Comparison of ENCODE assay signal across 1 cellular context in genomic region chr17:57995076-57995956, GRCh38.
A peak's percentile ranks its signal among the peaks of the same experiment; 100 is the strongest.
TF ChIP-seq lines count a peak whose summit lies in the region.

No MANE protein-coding gene starts in this region.

TF ChIP-seq in HepG2, 621 proteins besides CTCF, POLR2A, EP300 and RAD21 (continued from another document and continues in another):
- TF ChIP-seq ZBTB26 (CRISPR knock-in tag; IDR thresholded peaks at IDR 0.05; ENCODE audit: borderline replicate concordance), result peak; percentile 93
- TF ChIP-seq TFDP1 (CRISPR knock-in tag; IDR thresholded peaks at IDR 0.05; ENCODE audit: borderline replicate concordance), result no peak
- TF ChIP-seq ETV5 (CRISPR knock-in tag; IDR thresholded peaks at IDR 0.05; ENCODE audit: borderline replicate concordance), result peak; percentile 26; the same call in 1 of the 2 replicates
- TF ChIP-seq ZNF691 (CRISPR knock-in tag; IDR thresholded peaks at IDR 0.05; ENCODE audit: borderline replicate concordance, low read depth), result 0 out of 2 replicates have a peak, but pooled peaks have one; percentile 48
- TF ChIP-seq ARID5B (CRISPR knock-in tag; IDR thresholded peaks at IDR 0.05), result peak; percentile 22; the same call in 1 of the 2 replicates
- TF ChIP-seq ARHGAP35 (CRISPR knock-in tag; IDR thresholded peaks at IDR 0.05; ENCODE audit: borderline replicate concordance), result no peak
- TF ChIP-seq KLF13 (CRISPR knock-in tag; IDR thresholded peaks at IDR 0.05), result no peak
- TF ChIP-seq JUN (CRISPR knock-in tag; IDR thresholded peaks at IDR 0.05), result no peak
- peak; percentile 26; the same call in 1 of the 2 replicates for TF ChIP-seq TAF1 (CRISPR knock-in tag; IDR thresholded peaks at IDR 0.05)
- peak; percentile 28; the same call in 1 of the 2 replicates for TF ChIP-seq YEATS2 (CRISPR knock-in tag; IDR thresholded peaks at IDR 0.05; ENCODE audit: borderline replicate concordance)
- peak; percentile 59; the same call in 1 of the 2 replicates for TF ChIP-seq MYPOP (CRISPR knock-in tag; IDR thresholded peaks at IDR 0.05)
- no peak for TF ChIP-seq ZNF768 (CRISPR knock-in tag; IDR thresholded peaks at IDR 0.05)
- TF ChIP-seq ZNF740 (CRISPR knock-in tag; IDR thresholded peaks at IDR 0.05), result no peak
- 0 out of 2 replicates have a peak, but pooled peaks have one; percentile 37 for TF ChIP-seq AHDC1 (CRISPR knock-in tag; IDR thresholded peaks at IDR 0.05; ENCODE audit: borderline replicate concordance)
- TF ChIP-seq CSRNP1 (CRISPR knock-in tag; IDR thresholded peaks at IDR 0.05), result 0 out of 2 replicates have a peak, but pooled peaks have one; percentile 34
- no peak for TF ChIP-seq ZNF597 (CRISPR knock-in tag; IDR thresholded peaks at IDR 0.05)
- no peak for TF ChIP-seq TCF7L2 (IDR thresholded peaks at IDR 0.05; ENCODE audit: low read depth, low read length)
- no peak for TF ChIP-seq HOXA7 (CRISPR knock-in tag; IDR thresholded peaks at IDR 0.05)
- no peak for TF ChIP-seq TARDBP (CRISPR knock-in tag; IDR thresholded peaks at IDR 0.05)
- TF ChIP-seq CREB1 (IDR thresholded peaks at IDR 0.05), result no peak
- TF ChIP-seq CREB1 (CRISPR knock-in tag; IDR thresholded peaks at IDR 0.05), result no peak
- TF ChIP-seq MBNL3 (CRISPR knock-in tag; conservative IDR thresholded peaks at IDR 0.05), result no peak
- TF ChIP-seq KDM2A (CRISPR knock-in tag; IDR thresholded peaks at IDR 0.05; ENCODE audit: borderline replicate concordance, low read depth), result peak; percentile 79
- no peak for TF ChIP-seq ZFP36 (IDR thresholded peaks at IDR 0.05; ENCODE audit: borderline replicate concordance, low read depth, low read length, partially characterized antibody)
- no peak for TF ChIP-seq ATF1 (CRISPR knock-in tag; IDR thresholded peaks at IDR 0.05)
- peak; percentile 42; the same call in 1 of the 2 replicates for TF ChIP-seq TFAP4 (IDR thresholded peaks at IDR 0.05; ENCODE audit: borderline replicate concordance, low read depth)
- TF ChIP-seq ASH2L (IDR thresholded peaks at IDR 0.05; ENCODE audit: insufficient read length, low read depth, low read length), result no peak
- no peak for TF ChIP-seq ZNF776 (CRISPR knock-in tag; IDR thresholded peaks at IDR 0.05)
- TF ChIP-seq ZNF441 (CRISPR knock-in tag; IDR thresholded peaks at IDR 0.05; ENCODE audit: borderline replicate concordance), result no peak
- peak; percentile 72 for TF ChIP-seq IRF2 (CRISPR knock-in tag; IDR thresholded peaks at IDR 0.05)
- TF ChIP-seq PATZ1 (CRISPR knock-in tag; IDR thresholded peaks at IDR 0.05), result peak; percentile 21; the same call in 1 of the 2 replicates
- no peak for TF ChIP-seq ZNF556 (CRISPR knock-in tag; IDR thresholded peaks at IDR 0.05; ENCODE audit: borderline replicate concordance)
- no peak for TF ChIP-seq ZNF3 (CRISPR knock-in tag; IDR thresholded peaks at IDR 0.05)
- peak; percentile 53; the same call in 1 of the 2 replicates for TF ChIP-seq RXRA (CRISPR knock-in tag; IDR thresholded peaks at IDR 0.05)
- TF ChIP-seq TBX3 (IDR thresholded peaks at IDR 0.05; ENCODE audit: borderline replicate concordance), result no peak
- peak; percentile 99 for TF ChIP-seq RBM22 (optimal IDR thresholded peaks at IDR 0.05; ENCODE audit: low read length)
- no peak for TF ChIP-seq ZKSCAN1 (IDR thresholded peaks at IDR 0.05; ENCODE audit: low read length)
- TF ChIP-seq ZNF75D (CRISPR knock-in tag; IDR thresholded peaks at IDR 0.05; ENCODE audit: borderline replicate concordance), result no peak
- TF ChIP-seq FOXC1 (CRISPR knock-in tag; IDR thresholded peaks at IDR 0.05; ENCODE audit: borderline replicate concordance), result peak; percentile 39; the same call in 1 of the 2 replicates
- no peak for TF ChIP-seq YEATS4 (CRISPR knock-in tag; IDR thresholded peaks at IDR 0.05; ENCODE audit: borderline replicate concordance)
- no peak for TF ChIP-seq HOXD1 (CRISPR knock-in tag; IDR thresholded peaks at IDR 0.05)
- no peak for TF ChIP-seq MEIS2 (CRISPR knock-in tag; IDR thresholded peaks at IDR 0.05)
